In genomic region chr5:152472096-152472495, GRCh38 we compare ENCODE assay signal across 32 cellular contexts.
"Had no signal": no experiment of that assay in that cellular context is flagged by ENCODE, and none has a peak within 500 bp of the region (broad histone marks: within the 10 kb centered on the region; RNA-seq: fewer than 3 reads in every experiment).

No MANE protein-coding gene starts in this region.

- H3K36me3 ChIP-seq: adrenal gland, ascending aorta, brain microvascular endothelial cell, breast epithelium, cardiac muscle cell had no signal

- H3K27me3 ChIP-seq: adrenal gland, ascending aorta, body of pancreas, brain microvascular endothelial cell, breast epithelium, cardiac muscle cell had no signal

- DNase-seq: activated effector memory CD4-positive, alpha-beta T cell treated with anti-CD3 and anti-CD28 coated beads, Interleukin-2, amount 50 U/mL, for 16 hours; activated effector memory CD4-positive, alpha-beta T cell treated with Interleukin-2 at 50 U/mL for 16 hours; activated gamma-delta T cell; activated gamma-delta T cell treated with Interleukin-2 at 50 U/mL for 16 hours; activated naive CD4-positive, alpha-beta T cell; activated naive CD4-positive, alpha-beta T cell treated with anti-CD3 and anti-CD28 coated beads for 36 hours; activated naive CD4-positive, alpha-beta T cell treated with anti-CD3 and anti-CD28 coated beads, Interleukin-2, amount 10 ng/mL, durations not matched to agents 7 days and 5 days; activated naive CD4-positive, alpha-beta T cell treated with anti-CD3 and anti-CD28 coated beads, Interleukin-2, amount 50 U/mL, for 16 hours; activated naive CD4-positive, alpha-beta T cell treated with Interleukin-2 at 50 U/mL for 16 hours; activated naive CD8-positive, alpha-beta T cell treated with anti-CD3 and anti-CD28 coated beads for 36 hours; activated naive CD8-positive, alpha-beta T cell treated with anti-CD3 and anti-CD28 coated beads, Interleukin-2, amount 10 ng/mL, durations not matched to agents 7 days and 5 days; activated naive CD8-positive, alpha-beta T cell treated with anti-CD3 and anti-CD28 coated beads, Interleukin-2, amount 50 U/mL, for 24 hours; activated T-cell treated with anti-CD3 and anti-CD28 coated beads, Interleukin-2, amount 50 U/mL, for 1 hour; activated T-cell treated with anti-CD3 and anti-CD28 coated beads, Interleukin-2, amount 50 U/mL, for 24 hours; activated T-cell treated with anti-CD3 and anti-CD28 coated beads, Interleukin-2, amount 50 U/mL, for 4 hours; activated T-cell treated with anti-CD3 and anti-CD28 coated beads, Interleukin-2, amount 50 U/mL, for 48 hours; activated T-cell treated with anti-CD3 and anti-CD28 coated beads, Interleukin-2, amount 50 U/mL, for 72 hours; adrenal gland; amniotic stem cell; amygdala; anterior cingulate cortex; aorta; body of pancreas; brain microvascular endothelial cell; central memory CD4-positive, alpha-beta T cell had no signal

- FAIRE-seq: astrocyte, colon had no signal

- H3K4me1 ChIP-seq: adrenal gland, ascending aorta, body of pancreas, breast epithelium had no signal

- H3K4me3 ChIP-seq: adrenal gland, ascending aorta, body of pancreas, breast epithelium, cardiac muscle cell had no signal

- H3K9me3 ChIP-seq: adrenal gland, ascending aorta, body of pancreas, breast epithelium had no signal

- ATAC-seq: activated naive CD4-positive, alpha-beta T cell treated with anti-CD3 and anti-CD28 coated beads, Interleukin-2, amount 50 U/mL, for 72 hours; activated naive CD8-positive, alpha-beta T cell treated with anti-CD3 and anti-CD28 coated beads, Interleukin-2, amount 50 U/mL, for 24 hours; activated T-cell treated with anti-CD3 and anti-CD28 coated beads, Interleukin-2, amount 50 U/mL, for 4 hours; activated T-cell treated with anti-CD3 and anti-CD28 coated beads, Interleukin-2, amount 50 U/mL, for 72 hours; activated T-helper 17 cell treated with anti-CD3 and anti-CD28 coated beads, Interleukin-2, amount 50 U/mL, for 72 hours; body of pancreas had no signal

- H3K27ac ChIP-seq: adrenal gland, ascending aorta, body of pancreas, brain microvascular endothelial cell, breast epithelium, cardiac muscle cell had no signal
